8 cellular contexts compared by ENCODE assay signal in the genomic region with DNA sequence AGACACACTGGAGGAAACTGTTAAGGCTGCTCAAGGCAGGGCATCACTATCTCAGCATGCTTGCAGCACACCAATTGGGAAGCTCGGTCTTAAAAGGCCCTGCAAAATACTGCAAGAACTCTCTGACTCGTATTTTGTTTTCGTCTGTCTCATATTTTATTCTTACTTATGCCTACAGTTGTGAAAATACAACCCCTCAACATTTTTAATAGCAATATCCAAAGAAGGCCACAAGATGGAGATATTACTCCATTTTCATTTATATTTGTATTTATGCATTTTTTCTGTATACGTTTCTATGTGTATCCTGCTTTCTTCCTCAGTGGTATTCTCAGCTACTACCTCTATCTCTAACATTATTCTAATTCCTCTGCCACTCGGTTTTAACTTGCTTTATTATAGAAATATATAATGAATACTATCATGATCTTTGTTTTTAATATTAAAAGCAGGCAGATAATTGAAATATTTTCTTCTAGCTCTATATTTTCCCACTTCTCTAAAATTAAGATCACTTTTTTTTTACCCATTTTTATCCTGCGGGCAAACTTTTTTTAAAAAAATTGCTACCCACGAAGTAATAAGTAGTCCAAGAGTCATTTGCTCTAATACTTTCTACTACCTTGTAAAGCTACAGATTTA. TPM values are rescaled to one million over a fixed set of nuclear protein-coding genes. Genes with fewer than 3 reads are reported as not detected.
DNase-seq lines count a peak whose midpoint lies in the region; ATAC-seq, FAIRE-seq and TF ChIP-seq lines count a peak whose summit lies in the region.

No MANE protein-coding gene starts in this region.

- 39 to 44% methylated on average over 7 of the region's 7 CpGs for WGBS in pancreas, 2 donors

- peak; percentile 82 for FAIRE-seq in pancreas (lab: Jason Lieb, UNC)

- intact Hi-C loops in dorsolateral prefrontal cortex (cut with DNase I) = no loop called here
- intact Hi-C loops in pancreas (cut with DNase I) = no loop called here

- H3K4me1 ChIP-seq in pancreas = peaks cover 0 to 5% (median 0%) of the 10 kb centered on the region in 3 donors

- peak; percentile 40 for TF ChIP-seq CTCF in GM06990 (IDR thresholded peaks at IDR 0.05; ENCODE audit: insufficient read depth, low read length, poor library complexity, severe bottlenecking)
- peak; percentile 40 to 81 (median 62) for TF ChIP-seq CTCF in dorsolateral prefrontal cortex (IDR thresholded peaks at IDR 0.05 in 54 of 56, conservative IDR thresholded peaks at IDR 0.05 in 2 of 56; ENCODE audit: low read depth in 1 of 56, partially characterized antibody in 56 of 56)
- peak in 3 of 4 donors; percentile 34 to 55 (median 34) for TF ChIP-seq CTCF in pancreas (IDR thresholded peaks at IDR 0.05)

- H3K27me3 ChIP-seq in GM06990 (replicated peaks; ENCODE audit: control insufficient read depth, insufficient read depth, low read length) = no peaks in the 10 kb centered on the region
- no peaks in the 10 kb centered on the region for H3K27me3 ChIP-seq in dorsolateral prefrontal cortex
- no peaks in the 10 kb centered on the region for H3K27me3 ChIP-seq in pancreas

- no peaks in the 10 kb centered on the region for H3K9me3 ChIP-seq in pancreas

- H3K4me3 ChIP-seq in GM06990 (replicated peaks; ENCODE audit: low read depth, low read length) (no peak overlapping the region), dorsolateral prefrontal cortex (no peak overlapping the region), pancreas (no peak overlapping the region)

- H3K27ac ChIP-seq in dorsolateral prefrontal cortex (no peak overlapping the region), pancreas (no peak overlapping the region)

- no peaks in the 10 kb centered on the region for H3K36me3 ChIP-seq in GM06990 (ENCODE audit: control insufficient read depth, insufficient read depth, low read length)
- no peaks in the 10 kb centered on the region for H3K36me3 ChIP-seq in pancreas

- DNase-seq in GM06990 (ENCODE audit: extremely low read depth, insufficient read length) (peak; percentile 12), NCI-H1417 treated with DMSO at 0.1 percent for 48 hours (lab: John Stamatoyannopoulos, UW) (peak; percentile 7), dorsolateral prefrontal cortex (no peak), pancreas (no peak), NCI-H510A (lab: John Stamatoyannopoulos, UW) (no peak), NCI-H526 treated with DMSO at 0.1 percent for 48 hours (lab: John Stamatoyannopoulos, UW) (no peak)

- peak in 2 of 4 donors; percentile 29 to 69 for ATAC-seq in pancreas
- ATAC-seq in GM21381 (IDR thresholded peaks at IDR 0.05; ENCODE audit: unreplicated experiment) = no peak
- no peak for ATAC-seq in HG03460 (IDR thresholded peaks at IDR 0.05; ENCODE audit: unreplicated experiment)

RNA-seq across cellular contexts. Expression of gene DNAJC1, which starts 10.0 kb away (rescaled TPM):
- total RNA-seq in dorsolateral prefrontal cortex (10 to 100 TPM in 119 of 120 experiments, 1 to 10 TPM in 1; 9.1 to 29.3 (median 17.3) TPM), pancreas (10 to 100 TPM; 20.5 to 30.7 (median 23.1) TPM)
- 10 to 100 TPM; 16.7 to 16.8 TPM for polyA plus RNA-seq in pancreas

Comparison
In these comparisons a context has a peak if more than half of its experiments do, and no peak if none do; other contexts are left out.
1. DNase-seq: peak in GM06990 (single experiment) and NCI-H1417 treated with DMSO at 0.1 percent for 48 hours (single experiment); none in dorsolateral prefrontal cortex (0 of 10), pancreas (0 of 6), NCI-H510A (single experiment) and NCI-H526 treated with DMSO at 0.1 percent for 48 hours (single experiment).
2. Peak in every context shown above with its lines, with median percentiles within 50 percentile points of each other: CTCF ChIP-seq.